14 cellular contexts compared by ENCODE assay signal in the genomic region with DNA sequence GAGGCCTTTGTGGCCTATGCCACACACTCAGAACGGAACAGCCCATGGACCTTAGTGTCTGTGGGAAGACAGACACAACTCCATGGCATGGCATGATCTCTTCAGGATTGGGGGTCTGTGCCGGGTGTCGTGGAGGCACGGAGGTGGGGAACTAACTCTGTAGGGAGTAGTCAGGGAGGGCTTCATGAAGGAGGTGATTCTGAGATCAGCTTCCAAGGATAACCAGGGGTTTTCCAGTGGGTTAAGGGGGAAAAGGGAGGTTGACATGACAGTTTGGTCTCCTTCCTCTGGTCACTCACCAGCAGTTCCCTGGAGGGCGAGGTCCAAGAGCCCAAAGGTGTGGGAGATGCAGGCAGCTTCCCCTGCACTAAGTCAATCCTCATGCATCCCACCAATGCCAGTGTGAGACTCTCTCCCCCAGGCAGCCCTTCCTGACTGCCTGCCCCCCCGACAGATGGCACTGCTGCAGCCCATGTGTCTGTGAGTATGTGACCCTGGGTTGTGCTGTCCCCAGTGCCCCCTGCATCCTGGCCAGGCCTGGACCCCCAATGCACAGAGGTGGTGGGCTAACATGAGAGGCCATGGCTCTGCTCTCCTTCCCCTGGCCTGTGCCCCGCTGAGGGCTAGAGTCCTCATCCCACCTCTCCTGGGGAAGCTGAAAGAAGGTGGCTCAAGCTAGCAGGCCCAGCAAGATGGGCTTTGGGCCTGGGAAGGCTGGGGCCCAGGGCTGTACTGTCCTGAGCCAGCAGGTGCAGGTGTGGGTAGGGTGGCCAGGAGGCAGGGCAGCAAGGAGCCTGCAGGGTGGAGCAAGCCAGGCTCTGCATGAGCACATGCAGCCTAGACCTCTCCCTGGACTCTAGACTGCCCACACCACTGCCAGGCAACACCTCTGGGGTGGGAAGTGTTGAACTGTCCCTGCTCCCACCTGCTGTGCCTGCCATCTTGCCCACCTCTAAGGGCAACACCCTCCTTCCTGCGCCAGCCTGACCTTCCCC. TPM values are rescaled to one million over a fixed set of nuclear protein-coding genes. Genes with fewer than 3 reads are reported as not detected.
DNase-seq lines count a peak whose midpoint lies in the region; ATAC-seq, FAIRE-seq and TF ChIP-seq lines count a peak whose summit lies in the region.
"Had no signal": no experiment of that assay in that cellular context is flagged by ENCODE, and none has a peak within 500 bp of the region (broad histone marks: within the 10 kb centered on the region; RNA-seq: fewer than 3 reads in every experiment).

No MANE protein-coding gene starts in this region.

- no peak overlapping the region for H3K4me3 ChIP-seq in K562
- no peak overlapping the region for H3K4me3 ChIP-seq in upper lobe of right lung
- H3K4me3 ChIP-seq: SJCRH30, suprapubic skin had no signal

- no peaks in the 10 kb centered on the region for H3K9me3 ChIP-seq in K562 (replicated peaks; ENCODE audit: control insufficient read depth, insufficient read depth, low read depth, low read length)
- no peaks in the 10 kb centered on the region for H3K9me3 ChIP-seq in upper lobe of right lung
- H3K9me3 ChIP-seq: SJCRH30, suprapubic skin had no signal

- intact Hi-C loops in K562 (cut with micrococcal nuclease), result no loop called here
- intact Hi-C loops in upper lobe of right lung (cut with DNase I), result no loop called here

- TF ChIP-seq EP300 in K562 (IDR thresholded peaks at IDR 0.05; ENCODE audit: low read length), result no peak

- TF ChIP-seq CTCF in K562 (IDR thresholded peaks at IDR 0.05 in 2 of 3, conservative IDR thresholded peaks at IDR 0.05 in 1 of 3; ENCODE audit: insufficient read depth in 2 of 3, low read depth in 1 of 3, low read length in 3 of 3) (no peak), upper lobe of right lung (IDR thresholded peaks at IDR 0.05) (no peak)

- H2AFZ ChIP-seq in K562 (ENCODE audit: low read depth, low read length), result no peak overlapping the region

- peaks cover 0 to 25% of the 10 kb centered on the region in 2 experiments; a peak in 1 of 5 replicates for H3K4me1 ChIP-seq in K562 (replicated peaks in 1 of 2; ENCODE audit: control insufficient read depth in 2 of 2, insufficient read depth in 2 of 2, low read length in 2 of 2)
- H3K4me1 ChIP-seq in upper lobe of right lung, result peaks cover 13% of the 10 kb centered on the region
- H3K4me1 ChIP-seq: SJCRH30 had no signal

- DNase-seq in activated naive CD4-positive, alpha-beta T cell treated with Interleukin-2 at 50 U/mL for 16 hours, result peak; percentile 0
- DNase-seq in activated naive CD4-positive, alpha-beta T cell (lab: John Stamatoyannopoulos, UW), result no peak
- DNase-seq in K562 (ENCODE audit: extremely low read depth in 1 of 4, low spot score in 3 of 4) (no peak), mesenteric fat pad (ENCODE audit: low spot score) (peak; percentile 71), upper lobe of right lung (peak; percentile 49), Kasumi-1 (lab: John Stamatoyannopoulos, UW) (no peak), NCI-H446 treated with DMSO at 0.1 percent for 48 hours (lab: John Stamatoyannopoulos, UW) (no peak)
- DNase-seq: effector memory CD4-positive, alpha-beta T cell; MM.1S; NCI-H510A; SJCRH30 had no signal

- H3K79me2 ChIP-seq in K562 (ENCODE audit: control insufficient read depth, insufficient read depth, low read length), result no peaks in the 10 kb centered on the region

- peaks cover 18% of the 10 kb centered on the region; the same call in 1 of the 2 replicates for H4K20me1 ChIP-seq in K562 (replicated peaks; ENCODE audit: control insufficient read depth, insufficient read depth, low read length)

- H3K27me3 ChIP-seq in K562 (ENCODE audit: control insufficient read depth in 2 of 2, insufficient read depth in 2 of 2, low read length in 2 of 2) (peaks cover 9 to 64% of the 10 kb centered on the region in 2 experiments; a peak in 4 of 5 replicates), upper lobe of right lung (peaks cover 32% of the 10 kb centered on the region)
- H3K27me3 ChIP-seq: SJCRH30 had no signal

- CTCF ChIA-PET in K562 (lab: Yijun Ruan, JAX; ENCODE audit: low intra/inter-chr PET ratio), result no interaction called here

- H3K9me1 ChIP-seq in K562 (ENCODE audit: control insufficient read depth, insufficient read depth, low read length), result peaks cover 15% of the 10 kb centered on the region

- H3K36me3 ChIP-seq in K562 (ENCODE audit: control insufficient read depth, insufficient read depth, low read length), result no peaks in the 10 kb centered on the region
- H3K36me3 ChIP-seq in upper lobe of right lung, result no peaks in the 10 kb centered on the region
- H3K36me3 ChIP-seq: SJCRH30, suprapubic skin had no signal

- TF ChIP-seq POLR2A in K562 (conservative IDR thresholded peaks at IDR 0.05), result no peak

- POLR2A ChIA-PET in K562 (lab: Yijun Ruan, JAX), result no interaction called here

- peak overlapping the region in 1 of 2 experiments; percentile 27; a peak in 1 of 4 replicates for H3K9ac ChIP-seq in K562 (ENCODE audit: insufficient read depth in 1 of 2, low read depth in 2 of 2, low read length in 2 of 2)

- ATAC-seq in K562 (peak; percentile 18; the same call in 1 of the 3 replicates), upper lobe of right lung (no peak), GM21381 (IDR thresholded peaks at IDR 0.05; ENCODE audit: unreplicated experiment) (no peak)

- 5% methylated on average over 8 of the region's 8 CpGs for WGBS in K562 (ENCODE audit: insufficient coverage, low coverage, missing lambda C conversion rate)

- no TSS peak for BruUV-seq in K562 (replicated peaks; lab: Mats Ljungman, UMichigan)

- H3K27ac ChIP-seq in K562 (ENCODE audit: extremely low read depth, low read depth, low read length), result no peak overlapping the region
- no peak overlapping the region for H3K27ac ChIP-seq in upper lobe of right lung
- H3K27ac ChIP-seq: SJCRH30, suprapubic skin had no signal

- in situ Hi-C loops in K562 (cut with MboI), result no loop called here

- no peak overlapping the region for H3K4me2 ChIP-seq in K562 (ENCODE audit: insufficient read depth, low read length)

- no peak for FAIRE-seq in K562 (lab: Jason Lieb, UNC)
- FAIRE-seq: GM18507 had no signal

- TF ChIP-seq RAD21 in K562 (CRISPR knock-in tag; conservative IDR thresholded peaks at IDR 0.05 in 1 of 2, IDR thresholded peaks at IDR 0.05 in 1 of 2), result no peak

TF ChIP-seq in K562, 482 proteins besides CTCF, POLR2A, EP300 and RAD21:
- TF ChIP-seq ZFP36 (IDR thresholded peaks at IDR 0.05; ENCODE audit: low read depth, low read length, partially characterized antibody) (peak; percentile 80), JUND (IDR thresholded peaks at IDR 0.05; ENCODE audit: borderline replicate concordance, low read depth, low read length) (no peak), JUND (tag; IDR thresholded peaks at IDR 0.05; ENCODE audit: borderline replicate concordance, low read depth, low read length) (no peak)

RNA-seq across cellular contexts. Expression of gene RASGEF1A, which starts 39.7 kb away (rescaled TPM):
- total RNA-seq in K562 (2011; cell fraction: chromatin; rRNA removed; ENCODE audit: low replicate concordance), result 16.2 and 38.5 TPM in 2 replicates
- total RNA-seq in K562 (2011; cell fraction: nucleolus; rRNA removed), result 29.0 and 30.1 TPM in 2 replicates
- 17.3 and 19.3 TPM in 2 replicates for total RNA-seq in K562 (2011; cell fraction: nucleoplasm; rRNA removed)
- total RNA-seq in K562 (2014; rRNA removed) (29.7 and 32.0 TPM in 2 replicates), K562 (2014; rRNA removed; fragmentation: Illumina TruSeq; extraction: Trizol) (8.1 and 9.2 TPM in 2 replicates), K562 (2015; rRNA removed; fragmentation: Illumina TruSeq; extraction: Trizol) (9.8 and 10.2 TPM in 2 replicates), K562 (2021) (20.9 and 21.5 TPM in 2 replicates), mesenteric fat pad (1.8 TPM), upper lobe of right lung (2.6 TPM)
- polyA plus RNA-seq in K562 (2011; rRNA removed) (25.3 and 28.7 TPM in 2 replicates), K562 (2014; fragmentation: Illumina TruSeq; extraction: Trizol) (14.7 and 18.9 TPM in 2 replicates), K562 (2014; fragmentation: Nextera tagmentation; extraction: Ambion mirVana) (1 to 10 TPM; 1.6 to 2.9 TPM), K562 (2014; rRNA removed) (24.2 and 27.9 TPM in 2 replicates)
- polyA plus RNA-seq in K562 (2011; cell fraction: cytosol; rRNA removed), result 27.5 and 49.3 TPM in 2 replicates
- 38.8 and 68.7 TPM in 2 replicates for polyA plus RNA-seq in K562 (2011; cell fraction: nucleus; rRNA removed)
- polyA plus RNA-seq in K562 (2012), result 7.4 and 13.1 TPM in 2 replicates
- 9.3 and 18.5 TPM in 2 replicates for polyA minus RNA-seq in K562 (2011; rRNA and poly(A)+ RNA removed)
- 19.4 and 20.6 TPM in 2 replicates for polyA minus RNA-seq in K562 (2011; cell fraction: cytosol; rRNA and poly(A)+ RNA removed)
- polyA minus RNA-seq in K562 (2011; cell fraction: nucleus; rRNA and poly(A)+ RNA removed), result 21.3 TPM in 2 replicates
- total RNA-seq: SJCRH30 had no signal

Comparison
In these comparisons a context has a peak if more than half of its experiments do, and no peak if none do; other contexts are left out.
1. DNase-seq: peak in activated naive CD4-positive, alpha-beta T cell treated with Interleukin-2 at 50 U/mL for 16 hours (single experiment), mesenteric fat pad (single experiment) and upper lobe of right lung (single experiment); none in activated naive CD4-positive, alpha-beta T cell (0 of 4), K562 (0 of 4), Kasumi-1 (0 of 2) and NCI-H446 treated with DMSO at 0.1 percent for 48 hours (single experiment).